In genomic region chr13:59178344-59178743, GRCh38 we compare ENCODE assay signal across 1 cellular context.
TF ChIP-seq lines count a peak whose summit lies in the region.

No MANE protein-coding gene starts in this region.

TF ChIP-seq in HepG2, 621 proteins besides CTCF, POLR2A, EP300 and RAD21 (continued from another document):
- no peak for TF ChIP-seq ZEB1 (IDR thresholded peaks at IDR 0.05; ENCODE audit: insufficient replicate concordance, low read depth)
- no peak for TF ChIP-seq ZNF407 (CRISPR knock-in tag; IDR thresholded peaks at IDR 0.05; ENCODE audit: not compliant biosample characterization)
- no peak for TF ChIP-seq ZNF761 (CRISPR knock-in tag; conservative IDR thresholded peaks at IDR 0.05)
- TF ChIP-seq MLX (CRISPR knock-in tag; IDR thresholded peaks at IDR 0.05), result no peak
- TF ChIP-seq RBM22 (optimal IDR thresholded peaks at IDR 0.05; ENCODE audit: low read length), result no peak
- TF ChIP-seq ATF7 (IDR thresholded peaks at IDR 0.05), result no peak
- no peak for TF ChIP-seq ATF7 (CRISPR knock-in tag; IDR thresholded peaks at IDR 0.05)
- no peak for TF ChIP-seq NKX3-1 (CRISPR knock-in tag; IDR thresholded peaks at IDR 0.05)
